16 cellular contexts compared by ENCODE assay signal in the genomic region with DNA sequence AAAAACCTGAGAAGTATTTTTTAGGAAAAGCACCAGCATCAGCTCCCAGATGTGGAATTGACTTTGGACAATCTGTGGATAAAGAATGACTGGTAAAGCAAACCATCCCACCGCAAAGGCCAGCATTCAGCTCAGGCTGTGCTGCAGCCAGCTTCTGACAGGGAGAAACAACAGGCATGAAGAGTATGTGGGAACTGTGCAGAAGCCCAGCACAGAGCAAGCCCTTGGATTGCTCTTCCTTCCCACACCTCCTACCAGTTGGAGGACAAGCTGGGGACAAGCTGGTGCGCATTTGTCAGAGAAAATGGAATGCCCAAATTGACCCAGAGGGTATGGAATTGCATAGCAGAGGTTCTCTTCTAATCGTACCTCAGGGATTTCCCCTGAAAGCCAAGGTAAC.
DNase-seq lines count a peak whose midpoint lies in the region; ATAC-seq and TF ChIP-seq lines count a peak whose summit lies in the region.
"Had no signal": no experiment of that assay in that cellular context is flagged by ENCODE, and none has a peak within 500 bp of the region (broad histone marks: within the 10 kb centered on the region; RNA-seq: fewer than 3 reads in every experiment).

No MANE protein-coding gene starts in this region.

- peak; percentile 39 for DNase-seq in EH (ENCODE audit: low read depth)
- peak; percentile 11 for DNase-seq in colonic mucosa
- DNase-seq in mesenchymal stem cell, result no peak
- DNase-seq in ureter (ENCODE audit: low spot score), result peak; percentile 7
- no peak for DNase-seq in stimulated activated CD4-positive, alpha-beta T cell treated with anti-CD3 and anti-CD28 coated beads, Interleukin-2, amount 100 ng/mL, for 24 hours
- no peak for DNase-seq in SK-N-DZ (ENCODE audit: low spot score)
- DNase-seq: AML-193; Caco-2; CD8-positive, alpha-beta memory T cell; DND-41; GF-D8 had no signal

- H3K4me1 ChIP-seq in colonic mucosa, result peaks cover 18% of the 10 kb centered on the region
- peaks cover 9% of the 10 kb centered on the region for H3K4me1 ChIP-seq in mesenchymal stem cell (ENCODE audit: control insufficient read depth, insufficient read depth, low read depth, low read length)
- H3K4me1 ChIP-seq: A549, BLaER1 had no signal

- no peak overlapping the region for H4K91ac ChIP-seq in mesenchymal stem cell (ENCODE audit: low read length)

- H2BK5ac ChIP-seq in mesenchymal stem cell (ENCODE audit: low read depth, low read length, poor library complexity, severe bottlenecking), result no peak overlapping the region

- H2AK5ac ChIP-seq in mesenchymal stem cell (ENCODE audit: low read length, severe bottlenecking), result peak overlapping the region; percentile 4

- H4K8ac ChIP-seq in mesenchymal stem cell (ENCODE audit: low read length), result no peak overlapping the region

- WGBS in mesenchymal stem cell, result 90% methylated on average over 3 of the region's 3 CpGs

- H2BK15ac ChIP-seq in mesenchymal stem cell (ENCODE audit: low read depth, poor library complexity, severe bottlenecking), result no peak overlapping the region

- H3K36me3 ChIP-seq in colonic mucosa, result no peaks in the 10 kb centered on the region
- H3K36me3 ChIP-seq in mesenchymal stem cell (ENCODE audit: control insufficient read depth in 1 of 2, insufficient read depth in 2 of 2, low read depth in 1 of 2, low read length in 2 of 2), result no peaks in the 10 kb centered on the region
- H3K36me3 ChIP-seq: BLaER1 had no signal

- intact Hi-C loops in colonic mucosa (cut with DNase I), result no loop called here

- H2BK12ac ChIP-seq in mesenchymal stem cell (ENCODE audit: low read length in 2 of 2), result no peak overlapping the region

- no peak overlapping the region for H3K18ac ChIP-seq in mesenchymal stem cell (ENCODE audit: low read depth in 1 of 2, low read length in 2 of 2)

- H3K9me3 ChIP-seq in colonic mucosa (no peaks in the 10 kb centered on the region), mesenchymal stem cell (ENCODE audit: control insufficient read depth, low read length) (no peaks in the 10 kb centered on the region)
- H3K9me3 ChIP-seq: A549, BLaER1, Caco-2 had no signal

- H3K4me2 ChIP-seq in mesenchymal stem cell (ENCODE audit: low read length, poor library complexity, severe bottlenecking), result no peak overlapping the region
- H3K4me2 ChIP-seq: A549, BLaER1 had no signal

- no peak overlapping the region for H2AFZ ChIP-seq in mesenchymal stem cell (ENCODE audit: low read depth, low read length)

- H3K27ac ChIP-seq in colonic mucosa (no peak overlapping the region), mesenchymal stem cell (ENCODE audit: low read length, poor library complexity, severe bottlenecking) (no peak overlapping the region)
- H3K27ac ChIP-seq: A549, BLaER1 had no signal

- H3K4me3 ChIP-seq in colonic mucosa, result no peak overlapping the region
- H3K4me3 ChIP-seq in mesenchymal stem cell (ENCODE audit: insufficient read depth in 1 of 2, low read depth in 1 of 2, low read length in 2 of 2), result no peak overlapping the region
- H3K4me3 ChIP-seq: A549, BLaER1 had no signal

- H3K27me3 ChIP-seq in colonic mucosa, result no peaks in the 10 kb centered on the region
- H3K27me3 ChIP-seq in mesenchymal stem cell (ENCODE audit: control insufficient read depth in 1 of 2, insufficient read depth in 1 of 2, low read length in 2 of 2), result peaks cover 0 to 14% of the 10 kb centered on the region in 2 experiments
- H3K27me3 ChIP-seq: BLaER1 had no signal

- no peak overlapping the region for H3K14ac ChIP-seq in mesenchymal stem cell (ENCODE audit: low read length in 2 of 2)

- no peak overlapping the region for H3K4ac ChIP-seq in mesenchymal stem cell (ENCODE audit: low read depth in 1 of 2, low read length in 2 of 2)

- H3K23ac ChIP-seq in mesenchymal stem cell (ENCODE audit: low read length in 2 of 2), result no peak overlapping the region

- TF ChIP-seq CTCF in colonic mucosa (IDR thresholded peaks at IDR 0.05), result no peak

- no peak overlapping the region for H2BK120ac ChIP-seq in mesenchymal stem cell (ENCODE audit: low read depth, low read length)

- ATAC-seq in HG03354 (IDR thresholded peaks at IDR 0.05; ENCODE audit: poor library complexity, severe bottlenecking, unreplicated experiment), result no peak
- no peak for ATAC-seq in GM21528 (IDR thresholded peaks at IDR 0.05; ENCODE audit: low FRiP score, unreplicated experiment)
- ATAC-seq: A549, HCT116 had no signal

- no peaks in the 10 kb centered on the region for H3K79me1 ChIP-seq in mesenchymal stem cell (replicated peaks; ENCODE audit: low read length, poor library complexity, severe bottlenecking)

- no peak overlapping the region for H3K9ac ChIP-seq in colonic mucosa (ENCODE audit: low read depth in 2 of 2, low read length in 2 of 2)
- no peak overlapping the region for H3K9ac ChIP-seq in mesenchymal stem cell (ENCODE audit: low read length)
- H3K9ac ChIP-seq: BLaER1 had no signal

Comparison
In these comparisons a context has a peak if more than half of its experiments do, and no peak if none do; other contexts are left out.
1. DNase-seq: peak in EH (single experiment), colonic mucosa (single experiment) and ureter (single experiment); none in mesenchymal stem cell (single experiment), stimulated activated CD4-positive, alpha-beta T cell treated with anti-CD3 and anti-CD28 coated beads, Interleukin-2, amount 100 ng/mL, for 24 hours (0 of 2) and SK-N-DZ (single experiment).